1 cellular context compared by ENCODE assay signal in genomic region chr10:85847085-85847484, GRCh38.
TF ChIP-seq lines count a peak whose summit lies in the region.

No MANE protein-coding gene starts in this region.

TF ChIP-seq in K562, 482 proteins besides CTCF, POLR2A, EP300 and RAD21:
- no peak for TF ChIP-seq ZNF146 (CRISPR knock-in tag; IDR thresholded peaks at IDR 0.05; ENCODE audit: unreplicated experiment)
- TF ChIP-seq ASH1L (IDR thresholded peaks at IDR 0.05; ENCODE audit: borderline replicate concordance, low read depth, partially characterized antibody): no peak
- TF ChIP-seq PTTG1 (tag; IDR thresholded peaks at IDR 0.05; ENCODE audit: low read depth): no peak
